ENCODE assay signal across 8 cellular contexts in genomic region chr5:126778675-126779403, GRCh38. TPM values are rescaled to one million over a fixed set of nuclear protein-coding genes. Genes with fewer than 3 reads are reported as not detected.
DNase-seq lines count a peak whose midpoint lies in the region; ATAC-seq and TF ChIP-seq lines count a peak whose summit lies in the region.

No MANE protein-coding gene starts in this region.

- intact Hi-C loops in activated CD4-positive, alpha-beta T cell treated with anti-CD3 and anti-CD28 coated beads, Interleukin-2, amount 10 ng/mL, durations not matched to agents 24 days and 14 days (cut with micrococcal nuclease): loop anchor here (1.0 to 10.0 kb wide), 4 partner anchors 32 to 334 kb away; no protein-coding TSS in a partner anchor

- no peak for ATAC-seq in HG02840 (IDR thresholded peaks at IDR 0.05; ENCODE audit: low FRiP score, unreplicated experiment)

- no peak for DNase-seq in activated CD4-positive, alpha-beta T cell treated with anti-CD3 and anti-CD28 coated beads, Interleukin-2, amount 10 ng/mL, durations not matched to agents 24 days and 14 days
- no peak for DNase-seq in activated CD4-positive, alpha-beta T cell treated with anti-CD3 and anti-CD28 coated beads for 4 hours
- DNase-seq in LNCaP clone FGC (ENCODE audit: low read depth) (no peak), neural crest cell (ENCODE audit: low read depth, low spot score) (no peak), globus pallidus (ENCODE audit: low spot score) (no peak), NCI-H1930 (lab: John Stamatoyannopoulos, UW) (no peak)

- H3K27ac ChIP-seq in cingulate gyrus (ENCODE audit: low read depth, low read length): peak overlapping the region; percentile 72

- peaks cover 39% of the 10 kb centered on the region for H3K4me1 Mint-ChIP-seq in activated CD4-positive, alpha-beta T cell treated with anti-CD3 and anti-CD28 coated beads, Interleukin-2, amount 10 ng/mL, durations not matched to agents 24 days and 14 days
- peaks cover 38% of the 10 kb centered on the region for H3K4me1 Mint-ChIP-seq in neural crest cell

- no peaks in the 10 kb centered on the region for H3K9me3 Mint-ChIP-seq in activated CD4-positive, alpha-beta T cell treated with anti-CD3 and anti-CD28 coated beads, Interleukin-2, amount 10 ng/mL, durations not matched to agents 24 days and 14 days
- peaks cover 4% of the 10 kb centered on the region for H3K9me3 Mint-ChIP-seq in neural crest cell

- H3K27me3 Mint-ChIP-seq in activated CD4-positive, alpha-beta T cell treated with anti-CD3 and anti-CD28 coated beads, Interleukin-2, amount 10 ng/mL, durations not matched to agents 24 days and 14 days: no peaks in the 10 kb centered on the region
- peaks cover 5% of the 10 kb centered on the region for H3K27me3 Mint-ChIP-seq in neural crest cell (ENCODE audit: low read depth)

- peak overlapping the region; percentile 98 for H3K27ac Mint-ChIP-seq in activated CD4-positive, alpha-beta T cell treated with anti-CD3 and anti-CD28 coated beads, Interleukin-2, amount 10 ng/mL, durations not matched to agents 24 days and 14 days
- peak overlapping the region; percentile 100 for H3K27ac Mint-ChIP-seq in neural crest cell (ENCODE audit: unreplicated experiment)

- H3K36me3 Mint-ChIP-seq in activated CD4-positive, alpha-beta T cell treated with anti-CD3 and anti-CD28 coated beads, Interleukin-2, amount 10 ng/mL, durations not matched to agents 24 days and 14 days (ENCODE audit: low read depth): peaks cover 30% of the 10 kb centered on the region
- peaks cover 22% of the 10 kb centered on the region for H3K36me3 Mint-ChIP-seq in neural crest cell (ENCODE audit: low read depth)

- TF ChIP-seq CTCF in LNCaP clone FGC (IDR thresholded peaks at IDR 0.05; ENCODE audit: control insufficient read depth, extremely low read depth, insufficient read depth): no peak
- TF ChIP-seq CTCF in neural crest cell (conservative IDR thresholded peaks at IDR 0.05): no peak

- H3K4me3 Mint-ChIP-seq in activated CD4-positive, alpha-beta T cell treated with anti-CD3 and anti-CD28 coated beads, Interleukin-2, amount 10 ng/mL, durations not matched to agents 24 days and 14 days: peak overlapping the region; percentile 97
- H3K4me3 Mint-ChIP-seq in neural crest cell: peak overlapping the region; percentile 98

- peak overlapping the region; percentile 88 for H3K4me3 ChIP-seq in LNCaP clone FGC (ENCODE audit: low read depth, low read length)

RNA-seq across cellular contexts. Expression of gene LMNB1, which starts 1.9 kb away (rescaled TPM):
- 223 and 225 TPM in 2 replicates for total RNA-seq in activated CD4-positive, alpha-beta T cell treated with anti-CD3 and anti-CD28 coated beads, Interleukin-2, amount 10 ng/mL, durations not matched to agents 24 days and 14 days
- total RNA-seq in neural crest cell: 359 and 362 TPM in 2 replicates
